8 cellular contexts compared by ENCODE assay signal in genomic region chr21:36419996-36420395, GRCh38. TPM values are rescaled to one million over a fixed set of nuclear protein-coding genes. Genes with fewer than 3 reads are reported as not detected.
DNase-seq lines count a peak whose midpoint lies in the region; ATAC-seq and FAIRE-seq lines count a peak whose summit lies in the region.

No MANE protein-coding gene starts in this region.

- DNase-seq in GDM1 (lab: John Stamatoyannopoulos, UW) (peak; percentile 28), HUDEP-2 (lab: John Stamatoyannopoulos, UW; ENCODE audit: unreplicated experiment in 76 of 76) (peak in 74 of 76 experiments; percentile 19 to 88 (median 69)), OCI-M1 (lab: John Stamatoyannopoulos, UW) (peak; percentile 95), activated T-helper 1 cell treated with Interleukin-2 at 50 U/mL for 16 hours (ENCODE audit: low read depth) (peak; percentile 22), frontal cortex (ENCODE audit: low spot score in 2 of 2) (peak; percentile 51 to 88), non-pigmented ciliary epithelial cell (ENCODE audit: low read depth) (peak; percentile 71), urothelium cell line (ENCODE audit: low spot score) (peak; percentile 62)

- FAIRE-seq in frontal cortex (lab: Jason Lieb, UNC), result no peak
- FAIRE-seq in urothelium cell line (lab: Jason Lieb, UNC), result no peak

- no peak for ATAC-seq in HG02610 (IDR thresholded peaks at IDR 0.05; ENCODE audit: unreplicated experiment)

RNA-seq across cellular contexts. Expression of gene CHAF1B, which starts 34.8 kb away (rescaled TPM):
- total RNA-seq in frontal cortex, result 1.6 TPM

RNA-seq across cellular contexts. Expression of gene CLDN14, which starts 59.9 kb away (rescaled TPM):
- total RNA-seq in frontal cortex, result not detected

Comparison
In these comparisons a context has a peak if more than half of its experiments do, and no peak if none do; other contexts are left out.
1. DNase-seq: peak in every context shown above with its lines; median percentile 95 in OCI-M1; 71 in non-pigmented ciliary epithelial cell; 70 in frontal cortex; 69 in HUDEP-2; 62 in urothelium cell line; 28 in GDM1; 22 in activated T-helper 1 cell treated with Interleukin-2 at 50 U/mL for 16 hours.